Comparison of ENCODE assay signal across 8 cellular contexts in genomic region chr11:67437082-67437821, GRCh38.
DNase-seq lines count a peak whose midpoint lies in the region; ATAC-seq lines count a peak whose summit lies in the region.

PTPRCAP (minus strand) TSS chr11:67437682; CDS start chr11:67437619, 63 bp downstream.

- ATAC-seq in GM19035 (IDR thresholded peaks at IDR 0.05; ENCODE audit: unreplicated experiment): peak; percentile 32

- peak in 4 of 5 experiments; percentile 52 to 93 (median 74) for DNase-seq in T-helper 2 cell
- peak; percentile 80 for DNase-seq in central memory CD4-positive, alpha-beta T cell
- peak; percentile 66 to 70 for DNase-seq in stimulated activated CD4-positive, alpha-beta T cell treated with anti-CD3 and anti-CD28 coated beads, Interleukin-1b, Interleukin-23, amount 100 ng/mL, for 4 hours (ENCODE audit: low read depth in 2 of 2)
- DNase-seq in DMS79 (lab: John Stamatoyannopoulos, UW): no peak
- DNase-seq in AG20443 (ENCODE audit: low spot score): no peak
- no peak for DNase-seq in DMS 273 treated with DMSO at 0.1 percent for 48 hours (lab: John Stamatoyannopoulos, UW)
- DNase-seq in NCI-H1105 treated with DMSO at 0.1 percent for 48 hours (lab: John Stamatoyannopoulos, UW): no peak

Comparison
In these comparisons a context has a peak if more than half of its experiments do, and no peak if none do; other contexts are left out.
1. DNase-seq: peak in T-helper 2 cell (4 of 5), central memory CD4-positive, alpha-beta T cell (single experiment) and stimulated activated CD4-positive, alpha-beta T cell treated with anti-CD3 and anti-CD28 coated beads, Interleukin-1b, Interleukin-23, amount 100 ng/mL, for 4 hours (2 of 2); none in DMS79 (single experiment), AG20443 (single experiment), DMS 273 treated with DMSO at 0.1 percent for 48 hours (single experiment) and NCI-H1105 treated with DMSO at 0.1 percent for 48 hours (single experiment).